In the genomic region with DNA sequence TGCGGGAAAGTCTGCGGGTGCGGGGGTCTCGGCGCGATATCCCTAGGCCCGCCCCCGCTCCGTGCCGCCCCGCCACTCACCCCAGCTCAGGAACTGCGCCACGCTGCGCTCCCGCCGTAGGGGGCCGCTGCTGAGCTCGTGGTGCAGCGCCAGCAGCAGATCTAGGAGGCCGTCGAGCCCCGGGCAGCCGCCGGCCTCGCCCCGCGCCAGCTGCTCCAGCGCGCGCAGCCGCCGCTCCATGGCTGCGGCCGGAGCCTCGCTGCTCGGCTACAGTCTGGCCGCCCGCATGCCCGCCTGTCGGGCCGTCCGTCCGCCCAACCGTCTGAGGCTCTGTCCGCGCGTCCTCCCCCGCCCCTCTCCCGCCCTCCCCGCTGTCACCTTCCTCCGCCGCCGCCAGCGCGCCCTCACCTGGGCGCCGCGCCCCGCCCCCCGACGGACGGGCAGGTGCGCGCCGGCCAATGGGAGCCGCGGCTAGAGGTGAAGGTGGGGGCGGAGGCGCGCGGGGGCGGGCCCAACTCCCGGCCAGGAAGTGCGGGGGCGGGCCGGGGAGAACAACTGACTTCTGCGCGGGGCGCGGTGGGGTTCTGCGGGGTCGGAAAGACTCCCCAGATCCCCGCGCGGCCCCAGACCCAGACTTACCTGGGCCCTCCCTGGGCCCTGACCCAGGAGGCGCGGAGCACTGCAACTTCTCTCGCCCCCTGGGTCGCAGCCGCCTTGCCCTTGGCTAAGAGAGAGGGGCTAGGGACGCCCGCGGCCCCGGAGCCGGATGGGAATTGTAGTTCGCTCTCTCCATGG, we compare ENCODE assay signal across 8 cellular contexts. TPM values are rescaled to one million over a fixed set of nuclear protein-coding genes. Genes with fewer than 3 reads are reported as not detected.
DNase-seq lines count a peak whose midpoint lies in the region; ATAC-seq and TF ChIP-seq lines count a peak whose summit lies in the region.

A gene with protein sequence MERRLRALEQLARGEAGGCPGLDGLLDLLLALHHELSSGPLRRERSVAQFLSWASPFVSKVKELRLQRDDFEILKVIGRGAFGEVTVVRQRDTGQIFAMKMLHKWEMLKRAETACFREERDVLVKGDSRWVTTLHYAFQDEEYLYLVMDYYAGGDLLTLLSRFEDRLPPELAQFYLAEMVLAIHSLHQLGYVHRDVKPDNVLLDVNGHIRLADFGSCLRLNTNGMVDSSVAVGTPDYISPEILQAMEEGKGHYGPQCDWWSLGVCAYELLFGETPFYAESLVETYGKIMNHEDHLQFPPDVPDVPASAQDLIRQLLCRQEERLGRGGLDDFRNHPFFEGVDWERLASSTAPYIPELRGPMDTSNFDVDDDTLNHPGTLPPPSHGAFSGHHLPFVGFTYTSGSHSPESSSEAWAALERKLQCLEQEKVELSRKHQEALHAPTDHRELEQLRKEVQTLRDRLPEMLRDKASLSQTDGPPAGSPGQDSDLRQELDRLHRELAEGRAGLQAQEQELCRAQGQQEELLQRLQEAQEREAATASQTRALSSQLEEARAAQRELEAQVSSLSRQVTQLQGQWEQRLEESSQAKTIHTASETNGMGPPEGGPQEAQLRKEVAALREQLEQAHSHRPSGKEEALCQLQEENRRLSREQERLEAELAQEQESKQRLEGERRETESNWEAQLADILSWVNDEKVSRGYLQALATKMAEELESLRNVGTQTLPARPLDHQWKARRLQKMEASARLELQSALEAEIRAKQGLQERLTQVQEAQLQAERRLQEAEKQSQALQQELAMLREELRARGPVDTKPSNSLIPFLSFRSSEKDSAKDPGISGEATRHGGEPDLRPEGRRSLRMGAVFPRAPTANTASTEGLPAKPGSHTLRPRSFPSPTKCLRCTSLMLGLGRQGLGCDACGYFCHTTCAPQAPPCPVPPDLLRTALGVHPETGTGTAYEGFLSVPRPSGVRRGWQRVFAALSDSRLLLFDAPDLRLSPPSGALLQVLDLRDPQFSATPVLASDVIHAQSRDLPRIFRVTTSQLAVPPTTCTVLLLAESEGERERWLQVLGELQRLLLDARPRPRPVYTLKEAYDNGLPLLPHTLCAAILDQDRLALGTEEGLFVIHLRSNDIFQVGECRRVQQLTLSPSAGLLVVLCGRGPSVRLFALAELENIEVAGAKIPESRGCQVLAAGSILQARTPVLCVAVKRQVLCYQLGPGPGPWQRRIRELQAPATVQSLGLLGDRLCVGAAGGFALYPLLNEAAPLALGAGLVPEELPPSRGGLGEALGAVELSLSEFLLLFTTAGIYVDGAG (N-terminal part only) (minus strand): TSS at position 324 of the 795 bp plus-strand sequence. CDS start 84 bp downstream, at position 240.

- TF ChIP-seq CTCF in CD14-positive monocyte (IDR thresholded peaks at IDR 0.05) (peak; percentile 83), HFFc6 (IDR thresholded peaks at IDR 0.05) (peak; percentile 80)

- H3K9me3 Mint-ChIP-seq in CD14-positive monocyte (peaks cover 0 to 2% (median 0%) of the 10 kb centered on the region in 7 donors), HFFc6 (no peaks in the 10 kb centered on the region), memory B cell (no peaks in the 10 kb centered on the region)
- no peaks in the 10 kb centered on the region for H3K9me3 Mint-ChIP-seq in activated CD4-positive, alpha-beta T cell treated with anti-CD3 and anti-CD28 coated beads, Interleukin-2, amount 10 ng/mL, durations not matched to agents 7 days and 5 days

- H3K4me3 Mint-ChIP-seq in CD14-positive monocyte (peak within 1 kb of the TSS; percentile 64), HFFc6 (peak within 1 kb of the TSS; percentile 19), memory B cell (peak within 1 kb of the TSS; percentile 89)
- peak within 1 kb of the TSS; percentile 75 for H3K4me3 Mint-ChIP-seq in activated CD4-positive, alpha-beta T cell treated with anti-CD3 and anti-CD28 coated beads, Interleukin-2, amount 10 ng/mL, durations not matched to agents 7 days and 5 days

- intact Hi-C loops in CD14-positive monocyte (cut with micrococcal nuclease) = loop anchor here in 1 of 2 donors (10.0 kb wide), 2 partner anchors 60 to 170 kb away; partner anchors contain the start of gene ARL2

- H3K9me3 ChIP-seq in effector memory CD4-positive, alpha-beta T cell (ENCODE audit: control insufficient read depth, low read length) = no peaks in the 10 kb centered on the region
- H3K9me3 ChIP-seq in thymus (ENCODE audit: control insufficient read depth) = no peaks in the 10 kb centered on the region

- DNase-seq in CD14-positive monocyte (ENCODE audit: low spot score) = no peak
- peak; percentile 36 for DNase-seq in HFFc6
- peak; percentile 68 to 97 for DNase-seq in NCI-H526 (lab: John Stamatoyannopoulos, UW)
- peak; percentile 63 for DNase-seq in activated CD4-positive, alpha-beta T cell treated with anti-CD3 and anti-CD28 coated beads, Interleukin-2, amount 10 ng/mL, durations not matched to agents 7 days and 5 days
- DNase-seq in effector memory CD4-positive, alpha-beta T cell = peak; percentile 60 to 69 (median 64)
- DNase-seq in memory B cell (ENCODE audit: low spot score in 2 of 2) = peak; percentile 67 to 75

- H3K36me3 ChIP-seq in effector memory CD4-positive, alpha-beta T cell (ENCODE audit: control insufficient read depth, insufficient read depth, low read length) = no peaks in the 10 kb centered on the region
- peaks cover 5% of the 10 kb centered on the region for H3K36me3 ChIP-seq in thymus (ENCODE audit: control insufficient read depth, insufficient read depth)

- ATAC-seq in memory B cell (ENCODE audit: low read depth) (peak; percentile 64), HG03135 (IDR thresholded peaks at IDR 0.05; ENCODE audit: unreplicated experiment) (no peak)

- peak within 1 kb of the TSS; percentile 20 for H3K27ac ChIP-seq in effector memory CD4-positive, alpha-beta T cell (ENCODE audit: insufficient read depth, low read length, poor library complexity, severe bottlenecking)
- H3K27ac ChIP-seq in thymus (ENCODE audit: low read depth) = peak within 1 kb of the TSS; percentile 83

- H3K4me1 ChIP-seq in effector memory CD4-positive, alpha-beta T cell (ENCODE audit: control insufficient read depth, insufficient read depth, low read length, poor library complexity, severe bottlenecking) = peaks cover 21% of the 10 kb centered on the region
- peaks cover 20% of the 10 kb centered on the region for H3K4me1 ChIP-seq in thymus (ENCODE audit: control insufficient read depth, insufficient read depth, low read length)

- CTCF ChIA-PET in activated CD4-positive, alpha-beta T cell treated with anti-CD3 and anti-CD28 coated beads, Interleukin-2, amount 10 ng/mL, durations not matched to agents 7 days and 5 days (lab: Charles Lee) = interaction anchor here (0.7 to 32.1 kb wide), 21 partner anchors 14 to 471 kb away, joined by 3 to 732 read pairs (median 3); partner anchors contain the start of genes ARL2, CDC42EP2, EHD1 and MAP4K2

- POLR2A ChIA-PET in activated CD4-positive, alpha-beta T cell treated with anti-CD3 and anti-CD28 coated beads, Interleukin-2, amount 10 ng/mL, durations not matched to agents 7 days and 5 days (lab: Charles Lee) = interaction anchor here (1.0 kb wide), 1 partner anchor 47 kb away, joined by 4 read pairs; no protein-coding TSS in a partner anchor

- peak within 1 kb of the TSS; percentile 42 for H3K4me3 ChIP-seq in effector memory CD4-positive, alpha-beta T cell (ENCODE audit: insufficient read depth, low read depth, low read length, poor library complexity, severe bottlenecking)
- H3K4me3 ChIP-seq in thymus (ENCODE audit: low read length) = peak within 1 kb of the TSS; percentile 64

- H3K36me3 Mint-ChIP-seq in CD14-positive monocyte = peaks cover 0 to 2% of the 10 kb centered on the region in 2 donors
- H3K36me3 Mint-ChIP-seq in HFFc6 (ENCODE audit: low read depth) = no peaks in the 10 kb centered on the region
- no peaks in the 10 kb centered on the region for H3K36me3 Mint-ChIP-seq in activated CD4-positive, alpha-beta T cell treated with anti-CD3 and anti-CD28 coated beads, Interleukin-2, amount 10 ng/mL, durations not matched to agents 7 days and 5 days (ENCODE audit: low read depth)
- peaks cover 2% of the 10 kb centered on the region for H3K36me3 Mint-ChIP-seq in memory B cell

- H3K27ac Mint-ChIP-seq in CD14-positive monocyte = peak within 1 kb of the TSS in 4 of 7 donors; percentile 15 to 77 (median 58)
- H3K27ac Mint-ChIP-seq in HFFc6 = peak within 1 kb of the TSS; percentile 31; the same call in 1 of the 2 replicates
- H3K27ac Mint-ChIP-seq in activated CD4-positive, alpha-beta T cell treated with anti-CD3 and anti-CD28 coated beads, Interleukin-2, amount 10 ng/mL, durations not matched to agents 7 days and 5 days = peak within 1 kb of the TSS; percentile 43
- peak within 1 kb of the TSS; percentile 71 for H3K27ac Mint-ChIP-seq in memory B cell

- H3K27me3 ChIP-seq in effector memory CD4-positive, alpha-beta T cell (replicated peaks; ENCODE audit: control insufficient read depth, insufficient read depth, low read length, poor library complexity, severe bottlenecking) = no peaks in the 10 kb centered on the region
- no peaks in the 10 kb centered on the region for H3K27me3 ChIP-seq in thymus (ENCODE audit: control insufficient read depth, insufficient read depth)

- peaks cover 3 to 18% (median 18%) of the 10 kb centered on the region in 3 donors for H3K27me3 Mint-ChIP-seq in CD14-positive monocyte (ENCODE audit: low read depth in 3 of 3)
- peaks cover 12% of the 10 kb centered on the region for H3K27me3 Mint-ChIP-seq in HFFc6 (ENCODE audit: insufficient read depth)
- no peaks in the 10 kb centered on the region for H3K27me3 Mint-ChIP-seq in activated CD4-positive, alpha-beta T cell treated with anti-CD3 and anti-CD28 coated beads, Interleukin-2, amount 10 ng/mL, durations not matched to agents 7 days and 5 days
- no peaks in the 10 kb centered on the region for H3K27me3 Mint-ChIP-seq in memory B cell

- WGBS in thymus = 1% methylated on average over 96 of the region's 96 CpGs

- H3K4me1 Mint-ChIP-seq in CD14-positive monocyte (peaks cover 36% of the 10 kb centered on the region), HFFc6 (ENCODE audit: low read depth) (peaks cover 22% of the 10 kb centered on the region), memory B cell (peaks cover 30% of the 10 kb centered on the region)
- peaks cover 37% of the 10 kb centered on the region for H3K4me1 Mint-ChIP-seq in activated CD4-positive, alpha-beta T cell treated with anti-CD3 and anti-CD28 coated beads, Interleukin-2, amount 10 ng/mL, durations not matched to agents 7 days and 5 days

RNA-seq across cellular contexts. Expression of the gene that starts here (rescaled TPM):
- polyA plus RNA-seq in CD14-positive monocyte (not detected), thymus (7.4 TPM)
- under 1 TPM in 5 of 6 experiments, not detected in 1; 0.02 to 0.21 (median 0.05) TPM for total RNA-seq in HFFc6 (2021; fragmentation: NEBNext Ultra II Directional; extraction: Animal tissue kit (Norgen Biotek cat#: 25700))
- 1 to 10 TPM in 1 of 2 experiments, under 1 TPM in 1; 0.42 to 1.3 TPM for total RNA-seq in activated CD4-positive, alpha-beta T cell treated with anti-CD3 and anti-CD28 coated beads, Interleukin-2, amount 10 ng/mL, durations not matched to agents 7 days and 5 days

Comparison
In these comparisons a context has a peak if more than half of its experiments do, and no peak if none do; other contexts are left out.
1. Peak in DNase-seq in HFFc6; RNA of the gene not detected or under 1 TPM.
2. H3K4me3 Mint-ChIP-seq: peak in every context shown above with its lines; median percentile 89 in memory B cell; 75 in activated CD4-positive, alpha-beta T cell treated with anti-CD3 and anti-CD28 coated beads, Interleukin-2, amount 10 ng/mL, durations not matched to agents 7 days and 5 days; 64 in CD14-positive monocyte; 19 in HFFc6.